Comparison of ENCODE assay signal across 19 cellular contexts in genomic region chr1:150968491-150968890, GRCh38. TPM values are rescaled to one million over a fixed set of nuclear protein-coding genes. Genes with fewer than 3 reads are reported as not detected.
DNase-seq lines count a peak whose midpoint lies in the region; ATAC-seq and TF ChIP-seq lines count a peak whose summit lies in the region.
"Had no signal": no experiment of that assay in that cellular context is flagged by ENCODE, and none has a peak within 500 bp of the region (broad histone marks: within the 10 kb centered on the region; RNA-seq: fewer than 3 reads in every experiment).

No MANE protein-coding gene starts in this region.

- no peaks in the 10 kb centered on the region for H3K27me3 ChIP-seq in tibial nerve
- no peaks in the 10 kb centered on the region for H3K27me3 ChIP-seq in SJCRH30
- H3K27me3 ChIP-seq: hepatocyte, testis had no signal

- no peak for TF ChIP-seq POLR2A in tibial nerve (IDR thresholded peaks at IDR 0.05)

- H3K4me3 ChIP-seq in tibial nerve (no peak overlapping the region), SJCRH30 (no peak overlapping the region)
- H3K4me3 ChIP-seq: GM23248, hepatocyte, testis had no signal

- no peaks in the 10 kb centered on the region for H3K9me3 ChIP-seq in tibial nerve
- no peaks in the 10 kb centered on the region for H3K9me3 ChIP-seq in SJCRH30 (replicated peaks)
- H3K9me3 ChIP-seq: testis had no signal

- TF ChIP-seq CTCF in tibial nerve (IDR thresholded peaks at IDR 0.05) = no peak

- H3K4me1 ChIP-seq in tibial nerve (peaks cover 0 to 64% (median 46%) of the 10 kb centered on the region in 4 donors), SJCRH30 (peaks cover 18% of the 10 kb centered on the region)

- in situ Hi-C loops in SK-MEL-5 (cut with HindIII; ENCODE audit: low pct_unique_long_range_greater_than_20kb, low sequenced_read_pairs) = no loop called here

- H3K27ac ChIP-seq in caudate nucleus (ENCODE audit: low read depth, low read length) (peak overlapping the region; percentile 93), tibial nerve (peak overlapping the region in 3 of 4 donors; percentile 55 to 99 (median 98)), SJCRH30 (no peak overlapping the region)
- H3K27ac ChIP-seq: GM23248, hepatocyte, testis had no signal

- DNase-seq in SK-MEL-5 (ENCODE audit: low read depth, low spot score) (peak; percentile 48), caudate nucleus (lab: John Stamatoyannopoulos, UW) (peak in 54 of 61 donors; percentile 12 to 88 (median 56)), midbrain (lab: John Stamatoyannopoulos, UW) (peak; percentile 72), tibial nerve (ENCODE audit: low spot score in 2 of 2) (no peak), MV-4-11 (lab: John Stamatoyannopoulos, UW) (no peak), SJCRH30 (no peak)
- DNase-seq: activated CD4-positive, alpha-beta T cell treated with anti-CD3 and anti-CD28 coated beads for 48 hours; activated naive CD4-positive, alpha-beta T cell treated with anti-CD3 and anti-CD28 coated beads, Interleukin-2, amount 50 U/mL, for 16 hours; DMS53; effector memory CD8-positive, alpha-beta T cell; GM23248; kidney glomerular epithelial cell; NCI-H1092; stimulated activated CD4-positive, alpha-beta T cell treated with anti-CD3 and anti-CD28 coated beads, Interleukin-4, amount 100 ng/mL, for 1 hour; testis had no signal

- no peak for ATAC-seq in GM18867 (IDR thresholded peaks at IDR 0.05; ENCODE audit: unreplicated experiment)
- ATAC-seq: effector memory CD8-positive, alpha-beta T cell; Panc1 had no signal

- TF ChIP-seq EP300 in tibial nerve (IDR thresholded peaks at IDR 0.05) = peak in 1 of 2 donors; percentile 40

- H3K36me3 ChIP-seq in tibial nerve (peaks cover 0 to 58% (median 31%) of the 10 kb centered on the region in 3 donors), SJCRH30 (peaks cover 59% of the 10 kb centered on the region)

- 56 to 71% methylated on average over 4 of the region's 4 CpGs for WGBS in tibial nerve, 2 donors

RNA-seq across cellular contexts. Expression of gene CERS2, which starts 6.1 kb away (rescaled TPM):
- 133 and 162 TPM in 2 replicates for total RNA-seq in SK-MEL-5 (2014; rRNA removed; shearing (Covaris generic))
- polyA plus RNA-seq in SK-MEL-5 (2015; cell fraction: cytosol; rRNA removed) = 171 and 247 TPM in 2 replicates
- 161 and 165 TPM in 2 replicates for polyA plus RNA-seq in SK-MEL-5 (2015; cell fraction: nucleus; rRNA removed)
- 100 to 1,000 TPM; 137 to 168 (median 140) TPM for total RNA-seq in tibial nerve
- total RNA-seq in SJCRH30 (2014; rRNA removed; shearing (Covaris generic)) = 87.3 and 95.2 TPM in 2 replicates

RNA-seq across cellular contexts. Expression of gene ANXA9, which starts 13.6 kb away (rescaled TPM):
- total RNA-seq in SK-MEL-5 (2014; rRNA removed; shearing (Covaris generic)) = 0.48 and 1.1 TPM in 2 replicates
- 0.43 and 0.98 TPM in 2 replicates for polyA plus RNA-seq in SK-MEL-5 (2015; cell fraction: cytosol; rRNA removed)
- polyA plus RNA-seq in SK-MEL-5 (2015; cell fraction: nucleus; rRNA removed) = 0.77 and 2.1 TPM in 2 replicates
- total RNA-seq in tibial nerve = 10 to 100 TPM in 2 of 4 donors, 1 to 10 TPM in 2; 2.1 to 12.2 (median 7.8) TPM
- total RNA-seq in SJCRH30 (2014; rRNA removed; shearing (Covaris generic)) = not detected in 2 replicates
- total RNA-seq: GM23248, skeletal muscle tissue had no signal

RNA-seq across cellular contexts. Expression of gene MINDY1, which starts 38.2 kb away (rescaled TPM):
- 11.3 and 13.6 TPM in 2 replicates for total RNA-seq in SK-MEL-5 (2014; rRNA removed; shearing (Covaris generic))
- 10.9 and 14.0 TPM in 2 replicates for polyA plus RNA-seq in SK-MEL-5 (2015; cell fraction: cytosol; rRNA removed)
- polyA plus RNA-seq in SK-MEL-5 (2015; cell fraction: nucleus; rRNA removed) = 16.7 and 20.4 TPM in 2 replicates
- total RNA-seq in tibial nerve = 10 to 100 TPM; 45.5 to 63.2 (median 49.5) TPM
- total RNA-seq in SJCRH30 (2014; rRNA removed; shearing (Covaris generic)) = 2.0 and 2.5 TPM in 2 replicates

RNA-seq across cellular contexts. Expression of gene PRUNE1, which starts 39.8 kb away (rescaled TPM):
- total RNA-seq in SK-MEL-5 (2014; rRNA removed; shearing (Covaris generic)) = 13.9 and 16.2 TPM in 2 replicates
- polyA plus RNA-seq in SK-MEL-5 (2015; cell fraction: cytosol; rRNA removed) = 25.8 and 30.2 TPM in 2 replicates
- polyA plus RNA-seq in SK-MEL-5 (2015; cell fraction: nucleus; rRNA removed) = 18.8 and 23.9 TPM in 2 replicates
- 10 to 100 TPM; 22.0 to 40.4 (median 28.5) TPM for total RNA-seq in tibial nerve
- 15.0 and 17.4 TPM in 2 replicates for total RNA-seq in SJCRH30 (2014; rRNA removed; shearing (Covaris generic))

RNA-seq across cellular contexts. Expression of gene SETDB1, which starts 42.3 kb away (rescaled TPM):
- total RNA-seq in SK-MEL-5 (2014; rRNA removed; shearing (Covaris generic)) = 46.9 and 49.3 TPM in 2 replicates
- 26.4 and 44.5 TPM in 2 replicates for polyA plus RNA-seq in SK-MEL-5 (2015; cell fraction: cytosol; rRNA removed)
- 116 and 150 TPM in 2 replicates for polyA plus RNA-seq in SK-MEL-5 (2015; cell fraction: nucleus; rRNA removed)
- 10 to 100 TPM; 30.6 to 42.9 (median 35.3) TPM for total RNA-seq in tibial nerve
- total RNA-seq in SJCRH30 (2014; rRNA removed; shearing (Covaris generic)) = 42.8 and 46.2 TPM in 2 replicates

Comparison
In these comparisons a context has a peak if more than half of its experiments do, and no peak if none do; other contexts are left out.
1. DNase-seq: peak in SK-MEL-5 (single experiment), caudate nucleus (54 of 61) and midbrain (single experiment); none in tibial nerve (0 of 2), MV-4-11 (single experiment) and SJCRH30 (0 of 2).